Comparison of ENCODE assay signal across 4 cellular contexts in genomic region chr17:33028061-33028460, GRCh38. TPM values are rescaled to one million over a fixed set of nuclear protein-coding genes. Genes with fewer than 3 reads are reported as not detected.
"Had no signal": no experiment of that assay in that cellular context is flagged by ENCODE, and none has a peak within 500 bp of the region (broad histone marks: within the 10 kb centered on the region; RNA-seq: fewer than 3 reads in every experiment).

No MANE protein-coding gene starts in this region.

- H3K4me3 ChIP-seq: GM12878 had no signal

- DNase-seq: GDM1, GF-D8 had no signal

- ATAC-seq: GM12878 had no signal

RNA-seq across cellular contexts. Expression of gene SPACA3, which starts 36.4 kb away (rescaled TPM):
- total RNA-seq: G401, GM12878 had no signal
